29 cellular contexts compared by ENCODE assay signal in genomic region chr5:168613996-168614395, GRCh38.
"Had no signal": no experiment of that assay in that cellular context is flagged by ENCODE, and none has a peak within 500 bp of the region (broad histone marks: within the 10 kb centered on the region; RNA-seq: fewer than 3 reads in every experiment).

No MANE protein-coding gene starts in this region.

- FAIRE-seq: endometrium had no signal

- H3K9me3 ChIP-seq: adrenal gland, body of pancreas, esophagus muscularis mucosa, gastrocnemius medialis had no signal

- H3K36me3 Mint-ChIP-seq: activated naive CD4-positive, alpha-beta T cell treated with anti-CD3 and anti-CD28 coated beads, Interleukin-2, amount 10 ng/mL, durations not matched to agents 7 days and 5 days had no signal

- ATAC-seq: activated CD4-positive, CD25-positive, alpha-beta regulatory T cell treated with anti-CD3 and anti-CD28 coated beads, Interleukin-2, amount 50 U/mL, for 24 hours; activated naive CD4-positive, alpha-beta T cell treated with anti-CD3 and anti-CD28 coated beads, Interleukin-2, amount 50 U/mL, for 72 hours; activated naive CD8-positive, alpha-beta T cell treated with anti-CD3 and anti-CD28 coated beads, Interleukin-2, amount 50 U/mL, for 24 hours; body of pancreas; foreskin keratinocyte; gastrocnemius medialis; SK-N-SH treated with all-trans-retinoic acid at 6 μM for 48 hours had no signal

- DNase-seq: activated B cell treated with CpG ODN at 0.5 μM for 24 hours; activated CD4-positive, alpha-beta memory T cell treated with anti-CD3 and anti-CD28 coated beads, Interleukin-2, amount 10 ng/mL, durations not matched to agents 7 days and 5 days; activated CD4-positive, alpha-beta T cell treated with anti-CD3 and anti-CD28 coated beads for 48 hours; activated CD8-positive, alpha-beta memory T cell treated with anti-CD3 and anti-CD28 coated beads, Interleukin-2, amount 50 U/mL, for 48 hours; activated gamma-delta T cell; activated naive CD4-positive, alpha-beta T cell; activated naive CD4-positive, alpha-beta T cell treated with anti-CD3 and anti-CD28 coated beads, Interleukin-2, amount 10 ng/mL, durations not matched to agents 7 days and 5 days; activated naive CD8-positive, alpha-beta T cell treated with anti-CD3 and anti-CD28 coated beads, Interleukin-2, amount 50 U/mL, for 24 hours; activated T-cell treated with anti-CD3 and anti-CD28 coated beads for 4 hours; activated T-cell treated with anti-CD3 and anti-CD28 coated beads, Interleukin-2, amount 50 U/mL, for 24 hours; activated T-cell treated with anti-CD3 and anti-CD28 coated beads, Interleukin-2, amount 50 U/mL, for 72 hours; adrenal gland; amygdala; aorta; body of pancreas; caudate nucleus; effector CD8-positive, alpha-beta T cell; foreskin keratinocyte; gastrocnemius medialis; T-helper 1 cell; T-helper 17 cell; T1000; WERI-Rb-1 had no signal

- H3K27me3 Mint-ChIP-seq: activated naive CD4-positive, alpha-beta T cell treated with anti-CD3 and anti-CD28 coated beads, Interleukin-2, amount 10 ng/mL, durations not matched to agents 7 days and 5 days; activated naive CD8-positive, alpha-beta T cell treated with anti-CD3 and anti-CD28 coated beads, Interleukin-2, amount 50 U/mL, for 24 hours; activated T-cell treated with anti-CD3 and anti-CD28 coated beads, Interleukin-2, amount 50 U/mL, for 24 hours; T-helper 17 cell had no signal

- H3K27ac Mint-ChIP-seq: activated B cell treated with CpG ODN at 0.5 μM for 24 hours; activated CD4-positive, alpha-beta memory T cell treated with anti-CD3 and anti-CD28 coated beads, Interleukin-2, amount 10 ng/mL, durations not matched to agents 7 days and 5 days; activated naive CD4-positive, alpha-beta T cell treated with anti-CD3 and anti-CD28 coated beads, Interleukin-2, amount 10 ng/mL, durations not matched to agents 7 days and 5 days; activated naive CD8-positive, alpha-beta T cell treated with anti-CD3 and anti-CD28 coated beads, Interleukin-2, amount 50 U/mL, for 24 hours; activated T-cell treated with anti-CD3 and anti-CD28 coated beads, Interleukin-2, amount 50 U/mL, for 24 hours; T-helper 17 cell; T-helper 2 cell treated with Interferon-gamma antibody and Interleukin-4, amounts not matched to agents 5 μg/mL and 100 μg/mL, for 36 hours had no signal

- H3K9me3 Mint-ChIP-seq: activated CD4-positive, alpha-beta memory T cell treated with anti-CD3 and anti-CD28 coated beads, Interleukin-2, amount 10 ng/mL, durations not matched to agents 7 days and 5 days; activated naive CD4-positive, alpha-beta T cell treated with anti-CD3 and anti-CD28 coated beads, Interleukin-2, amount 10 ng/mL, durations not matched to agents 7 days and 5 days; activated T-cell treated with anti-CD3 and anti-CD28 coated beads, Interleukin-2, amount 50 U/mL, for 24 hours; activated T-cell treated with anti-CD3 and anti-CD28 coated beads, Interleukin-2, amount 50 U/mL, for 72 hours; T-helper 2 cell treated with Interferon-gamma antibody and Interleukin-4, amounts not matched to agents 5 μg/mL and 100 μg/mL, for 36 hours had no signal

- H3K4me3 Mint-ChIP-seq: activated B cell treated with CpG ODN at 0.5 μM for 24 hours; activated CD4-positive, alpha-beta memory T cell treated with anti-CD3 and anti-CD28 coated beads, Interleukin-2, amount 10 ng/mL, durations not matched to agents 7 days and 5 days; activated naive CD4-positive, alpha-beta T cell treated with anti-CD3 and anti-CD28 coated beads, Interleukin-2, amount 10 ng/mL, durations not matched to agents 7 days and 5 days; activated naive CD8-positive, alpha-beta T cell treated with anti-CD3 and anti-CD28 coated beads, Interleukin-2, amount 50 U/mL, for 24 hours; activated T-cell treated with anti-CD3 and anti-CD28 coated beads, Interleukin-2, amount 50 U/mL, for 24 hours; activated T-cell treated with anti-CD3 and anti-CD28 coated beads, Interleukin-2, amount 50 U/mL, for 72 hours; T-helper 17 cell; T-helper 2 cell treated with Interferon-gamma antibody and Interleukin-4, amounts not matched to agents 5 μg/mL and 100 μg/mL, for 36 hours had no signal

- H3K27ac ChIP-seq: esophagus muscularis mucosa, foreskin keratinocyte, gastrocnemius medialis, WERI-Rb-1 had no signal

- H3K4me1 ChIP-seq: esophagus muscularis mucosa, foreskin keratinocyte, gastrocnemius medialis had no signal

- H3K4me3 ChIP-seq: adrenal gland, body of pancreas, esophagus muscularis mucosa, gastrocnemius medialis had no signal

- H3K27me3 ChIP-seq: adrenal gland, body of pancreas, esophagus muscularis mucosa, gastrocnemius medialis had no signal

- H3K36me3 ChIP-seq: adrenal gland, esophagus muscularis mucosa, gastrocnemius medialis, WERI-Rb-1 had no signal
